ENCODE assay signal across 15 cellular contexts in genomic region chr16:57528499-57529323, GRCh38. TPM values are rescaled to one million over a fixed set of nuclear protein-coding genes. Genes with fewer than 3 reads are reported as not detected.
DNase-seq lines count a peak whose midpoint lies in the region; ATAC-seq and TF ChIP-seq lines count a peak whose summit lies in the region.
"Had no signal": no experiment of that assay in that cellular context is flagged by ENCODE, and none has a peak within 500 bp of the region (broad histone marks: within the 10 kb centered on the region; RNA-seq: fewer than 3 reads in every experiment).

No MANE protein-coding gene starts in this region.

- in situ Hi-C loops in G401 (cut with HindIII; ENCODE audit: low sequenced_read_pairs) = no loop called here

- H3K27ac Mint-ChIP-seq in Caco-2 (ENCODE audit: unreplicated experiment) = peak overlapping the region; percentile 36
- H3K27ac Mint-ChIP-seq in IgD-negative memory B cell = peak overlapping the region in 2 of 3 donors; percentile 43 to 86

- no TSS peak for BruUV-seq in Caco-2 (replicated peaks; lab: Mats Ljungman, UMichigan)

- no peaks in the 10 kb centered on the region for H3K27me3 Mint-ChIP-seq in Caco-2 (ENCODE audit: insufficient read depth, unreplicated experiment)
- H3K27me3 Mint-ChIP-seq in IgD-negative memory B cell = peaks cover 3% of the 10 kb centered on the region
- H3K27me3 Mint-ChIP-seq: activated T-helper 17 cell treated with anti-CD3 and anti-CD28 coated beads, Interleukin-2, amount 50 U/mL, for 72 hours; stimulated activated memory B cell treated with anti-CD40 and anti-IgM and Interleukin-4, amounts not matched to agents 10 μg/mL and 1 μg/mL and 100 μg/mL, for 72 hours had no signal

- H3K27ac ChIP-seq in esophagus squamous epithelium (peak overlapping the region in 2 of 4 donors; percentile 82 to 87), osteoblast (ENCODE audit: low read depth, low read length) (no peak overlapping the region), foreskin keratinocyte (no peak overlapping the region)
- H3K27ac ChIP-seq: gastrocnemius medialis had no signal

- CTCF ChIA-PET in Caco-2 (lab: Charles Lee) = interaction anchor here (0.5 to 1.6 kb wide), 9 partner anchors 8 to 203 kb away, joined by 3 to 11 read pairs (median 4); partner anchors contain the start of genes CCDC102A, CIAPIN1 and COQ9

- peaks cover 17% of the 10 kb centered on the region for H3K36me3 Mint-ChIP-seq in Caco-2 (ENCODE audit: insufficient read depth, unreplicated experiment)
- H3K36me3 Mint-ChIP-seq in IgD-negative memory B cell = no peaks in the 10 kb centered on the region

- TF ChIP-seq CTCF in Caco-2 (IDR thresholded peaks at IDR 0.05; ENCODE audit: insufficient read depth in 1 of 2, low read depth in 1 of 2, low read length in 1 of 2, severe bottlenecking in 1 of 2, unreplicated experiment in 1 of 2) (no peak), esophagus squamous epithelium (IDR thresholded peaks at IDR 0.05) (no peak), osteoblast (IDR thresholded peaks at IDR 0.05; ENCODE audit: extremely low read depth, low read depth, low read length) (no peak), foreskin keratinocyte (conservative IDR thresholded peaks at IDR 0.05) (no peak)

- no peaks in the 10 kb centered on the region; the same call in none of the 2 replicates for H3K36me3 ChIP-seq in Caco-2 (ENCODE audit: control insufficient read depth, insufficient read depth, low read length)
- peaks cover 0 to 24% (median 0%) of the 10 kb centered on the region in 3 donors for H3K36me3 ChIP-seq in esophagus squamous epithelium
- no peaks in the 10 kb centered on the region for H3K36me3 ChIP-seq in osteoblast (ENCODE audit: insufficient read depth, low read length)
- H3K36me3 ChIP-seq: gastrocnemius medialis had no signal

- peak; percentile 85 to 91 for DNase-seq in Caco-2
- DNase-seq in esophagus squamous epithelium (lab: John Stamatoyannopoulos, UW) = no peak
- peak; percentile 76 for DNase-seq in osteoblast (ENCODE audit: insufficient read length, low spot score, missing footprints)
- no peak for DNase-seq in foreskin keratinocyte
- no peak for DNase-seq in MV-4-11 (lab: John Stamatoyannopoulos, UW)
- DNase-seq in G401 (ENCODE audit: low spot score) = no peak
- DNase-seq: cerebellar nuclear complex, NCI-H2029 treated with DMSO at 0.1 percent for 48 hours, OCI-M1 had no signal

- peaks cover 23% of the 10 kb centered on the region for H3K4me1 Mint-ChIP-seq in Caco-2 (ENCODE audit: low read depth, unreplicated experiment)
- H3K4me1 Mint-ChIP-seq in IgD-negative memory B cell = peaks cover 29 to 44% (median 42%) of the 10 kb centered on the region in 3 donors

- no peaks in the 10 kb centered on the region for H3K79me2 ChIP-seq in osteoblast (ENCODE audit: insufficient read depth, low read length)

- H3K4me3 ChIP-seq in Caco-2 (ENCODE audit: low read depth, low read length) (peak overlapping the region; percentile 70), esophagus squamous epithelium (peak overlapping the region; percentile 24 to 48 (median 34)), osteoblast (ENCODE audit: insufficient read depth, low read length) (no peak overlapping the region)
- H3K4me3 ChIP-seq: gastrocnemius medialis had no signal

- peaks cover 15% of the 10 kb centered on the region for H3K4me1 ChIP-seq in Caco-2
- peaks cover 10 to 48% (median 33%) of the 10 kb centered on the region in 3 donors for H3K4me1 ChIP-seq in esophagus squamous epithelium
- peaks cover 9% of the 10 kb centered on the region for H3K4me1 ChIP-seq in osteoblast (ENCODE audit: insufficient read depth, low read length)
- no peaks in the 10 kb centered on the region for H3K4me1 ChIP-seq in foreskin keratinocyte
- H3K4me1 ChIP-seq: gastrocnemius medialis had no signal

- peak overlapping the region; percentile 71 for H3K4me3 Mint-ChIP-seq in Caco-2 (ENCODE audit: unreplicated experiment)
- peak overlapping the region in 1 of 4 donors; percentile 90 for H3K4me3 Mint-ChIP-seq in IgD-negative memory B cell
- H3K4me3 Mint-ChIP-seq: stimulated activated memory B cell treated with anti-CD40 and anti-IgM and Interleukin-4, amounts not matched to agents 10 μg/mL and 1 μg/mL and 100 μg/mL, for 72 hours had no signal

- TF ChIP-seq POLR2A in esophagus squamous epithelium (IDR thresholded peaks at IDR 0.05) = no peak

- POLR2A ChIA-PET in Caco-2 (lab: Charles Lee) = interaction anchor here (0.6 to 1.9 kb wide), 10 partner anchors 9 to 496 kb away, joined by 3 to 12 read pairs (median 5); partner anchors contain the start of genes CIAPIN1, COQ9, DOK4 and POLR2C

- no peak for ATAC-seq in foreskin keratinocyte
- no peak for ATAC-seq in HG03342 (IDR thresholded peaks at IDR 0.05; ENCODE audit: unreplicated experiment)
- ATAC-seq: gastrocnemius medialis; stimulated activated memory B cell treated with anti-CD40 and anti-IgM and Interleukin-4, amounts not matched to agents 10 μg/mL and 1 μg/mL and 100 μg/mL, for 72 hours had no signal

- peaks cover 6% of the 10 kb centered on the region for H4K20me1 ChIP-seq in osteoblast (ENCODE audit: insufficient read depth, low read length)

- intact Hi-C loops in Caco-2 (cut with micrococcal nuclease; ENCODE audit: unreplicated experiment) (no loop called here), esophagus squamous epithelium (cut with DNase I) (loop anchor here (10.0 kb wide), 2 partner anchors 54 to 224 kb away; no protein-coding TSS in a partner anchor)

- H3K27me3 ChIP-seq in Caco-2 (replicated peaks; ENCODE audit: control insufficient read depth, insufficient read depth, low read length) (no peaks in the 10 kb centered on the region), esophagus squamous epithelium (no peaks in the 10 kb centered on the region), osteoblast (ENCODE audit: insufficient read depth, low read length) (no peaks in the 10 kb centered on the region), foreskin keratinocyte (no peaks in the 10 kb centered on the region)
- H3K27me3 ChIP-seq: gastrocnemius medialis had no signal

- no peak overlapping the region for H3K4me2 ChIP-seq in osteoblast (ENCODE audit: insufficient read depth, low read length)

- H3K9me3 ChIP-seq in Caco-2 (no peaks in the 10 kb centered on the region), esophagus squamous epithelium (no peaks in the 10 kb centered on the region), osteoblast (ENCODE audit: low read depth, low read length) (no peaks in the 10 kb centered on the region)
- H3K9me3 ChIP-seq: gastrocnemius medialis had no signal

- H2AFZ ChIP-seq in osteoblast (ENCODE audit: low read length) = no peak overlapping the region

- no peaks in the 10 kb centered on the region for H3K9me3 Mint-ChIP-seq in Caco-2 (ENCODE audit: unreplicated experiment)
- H3K9me3 Mint-ChIP-seq in IgD-negative memory B cell = no peaks in the 10 kb centered on the region
- H3K9me3 Mint-ChIP-seq: activated T-helper 17 cell treated with anti-CD3 and anti-CD28 coated beads, Interleukin-2, amount 50 U/mL, for 72 hours; CD8-positive, alpha-beta memory T cell; stimulated activated memory B cell treated with anti-CD40 and anti-IgM and Interleukin-4, amounts not matched to agents 10 μg/mL and 1 μg/mL and 100 μg/mL, for 72 hours had no signal

- WGBS in esophagus squamous epithelium, 2 donors = 78 to 79% methylated on average over 27 to 78 of the region's 119 CpGs

RNA-seq across cellular contexts. Expression of gene CCDC102A, which starts 7.7 kb away (rescaled TPM):
- total RNA-seq in Caco-2 (2022) (9.1 and 11.8 TPM in 2 replicates), esophagus squamous epithelium (10 to 100 TPM in 1 of 4 donors, 1 to 10 TPM in 3; 3.5 to 10.9 (median 6.9) TPM), osteoblast (9.8 and 10.6 TPM in 2 replicates), foreskin keratinocyte (4.9 and 5.1 TPM in 2 replicates)
- polyA plus RNA-seq in IgD-negative memory B cell (15.1 TPM), foreskin keratinocyte (4.0 and 4.2 TPM in 2 replicates)
- 25.0 and 26.7 TPM in 2 replicates for total RNA-seq in G401 (2014; rRNA removed; shearing (Covaris generic))

RNA-seq across cellular contexts. Expression of gene ADGRG5, which starts 13.7 kb away (rescaled TPM):
- total RNA-seq in Caco-2 (2022) (4.6 and 5.2 TPM in 2 replicates), esophagus squamous epithelium (1 to 10 TPM in 2 of 4 donors, under 1 TPM in 2; 0.34 to 1.3 (median 0.91) TPM), osteoblast (not detected in 2 replicates), foreskin keratinocyte (not detected in 2 replicates)
- polyA plus RNA-seq in IgD-negative memory B cell (33.5 TPM), foreskin keratinocyte (0.02 TPM in 1 of 2 replicates, not detected in the other)
- total RNA-seq in G401 (2014; rRNA removed; shearing (Covaris generic)) = not detected in 2 replicates
- total RNA-seq: gastrocnemius medialis had no signal

RNA-seq across cellular contexts. Expression of gene DOK4, which starts 42.4 kb away (rescaled TPM):
- total RNA-seq in Caco-2 (2022) (111 and 122 TPM in 2 replicates), esophagus squamous epithelium (10 to 100 TPM; 20.7 to 42.7 (median 28.8) TPM), osteoblast (27.1 and 29.0 TPM in 2 replicates), foreskin keratinocyte (12.8 and 15.8 TPM in 2 replicates)
- polyA plus RNA-seq in IgD-negative memory B cell (0.46 TPM), foreskin keratinocyte (10.4 and 13.8 TPM in 2 replicates)
- 33.7 and 45.5 TPM in 2 replicates for total RNA-seq in G401 (2014; rRNA removed; shearing (Covaris generic))

Comparison
In these comparisons a context has a peak if more than half of its experiments do, and no peak if none do; other contexts are left out.
1. DNase-seq: peak in Caco-2 (2 of 2) and osteoblast (single experiment); none in esophagus squamous epithelium (single experiment), foreskin keratinocyte (0 of 2), MV-4-11 (single experiment) and G401 (single experiment).